ENCODE assay signal across 32 cellular contexts in the genomic region with DNA sequence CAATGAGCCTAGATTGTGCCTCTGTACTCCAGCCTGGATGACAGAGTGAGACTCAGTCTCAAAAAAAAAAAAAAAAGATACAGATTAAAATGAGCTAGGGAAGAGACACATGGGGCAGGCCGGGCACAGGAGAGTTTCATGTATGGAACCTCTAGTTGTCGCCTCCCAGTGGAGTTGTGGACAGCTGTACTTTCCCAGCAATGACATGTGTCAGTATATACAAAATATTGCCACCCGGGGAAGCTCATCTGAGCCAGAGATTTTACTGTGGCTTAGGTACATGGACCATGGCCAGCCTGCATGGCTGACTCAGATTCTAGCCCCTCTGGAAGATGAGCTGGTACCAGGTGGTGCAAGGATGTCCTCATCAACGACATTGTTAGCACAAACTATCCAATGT.
"Had no signal": no experiment of that assay in that cellular context is flagged by ENCODE, and none has a peak within 500 bp of the region (broad histone marks: within the 10 kb centered on the region; RNA-seq: fewer than 3 reads in every experiment).

No MANE protein-coding gene starts in this region.

- DNase-seq: activated CD4-positive, alpha-beta T cell treated with anti-CD3 and anti-CD28 coated beads for 48 hours; activated CD4-positive, alpha-beta T cell treated with anti-CD3 and anti-CD28 coated beads, Interleukin-2, amount 50 U/mL, for 48 hours; activated CD8-positive, alpha-beta memory T cell treated with anti-CD3 and anti-CD28 coated beads, Interleukin-2, amount 50 U/mL, for 48 hours; activated gamma-delta T cell treated with Interleukin-2 at 50 U/mL for 16 hours; activated T-cell treated with anti-CD3 and anti-CD28 coated beads, Interleukin-2, amount 50 U/mL, for 24 hours; endodermal cell; foreskin fibroblast; head of caudate nucleus; hippocampal formation; left colon; midbrain; naive thymus-derived CD4-positive, alpha-beta T cell; pancreas; retina; small intestine; stimulated activated CD4-positive, alpha-beta T cell treated with anti-CD3 and anti-CD28 coated beads, Interleukin-4, amount 100 ng/mL, for 24 hours; T-helper 9 cell; tibial artery; uterus; WERI-Rb-1 had no signal

- H3K36me3 Mint-ChIP-seq: activated naive CD4-positive, alpha-beta T cell treated with anti-CD3 and anti-CD28 coated beads, Interleukin-2, amount 50 U/mL, for 24 hours; naive thymus-derived CD4-positive, alpha-beta T cell; stimulated activated memory B cell treated with anti-CD40 and anti-IgM and Interleukin-4, amounts not matched to agents 10 μg/mL and 1 μg/mL and 100 μg/mL, for 72 hours had no signal

- H3K27ac ChIP-seq: pancreas, prostate gland, suprapubic skin, tibial artery, uterus, WERI-Rb-1 had no signal

- H3K4me1 Mint-ChIP-seq: activated naive CD4-positive, alpha-beta T cell treated with anti-CD3 and anti-CD28 coated beads, Interleukin-2, amount 50 U/mL, for 24 hours; activated T-helper 17 cell treated with anti-CD3 and anti-CD28 coated beads, Interleukin-2, amount 50 U/mL, for 72 hours; central memory CD8-positive, alpha-beta T cell; endodermal cell; stimulated activated memory B cell treated with anti-CD40 and anti-IgM and Interleukin-4, amounts not matched to agents 10 μg/mL and 1 μg/mL and 100 μg/mL, for 72 hours had no signal

- H3K4me3 Mint-ChIP-seq: activated naive CD4-positive, alpha-beta T cell treated with anti-CD3 and anti-CD28 coated beads, Interleukin-2, amount 50 U/mL, for 24 hours; activated T-cell treated with anti-CD3 and anti-CD28 coated beads, Interleukin-2, amount 50 U/mL, for 24 hours; activated T-helper 17 cell treated with anti-CD3 and anti-CD28 coated beads, Interleukin-2, amount 50 U/mL, for 72 hours; central memory CD8-positive, alpha-beta T cell; dendritic cell treated with granulocyte-macrophage colony-stimulating factor and Interleukin-4, amounts not matched to agents 40 ng/mL and 50 ng/mL, for 4 days; endodermal cell; naive thymus-derived CD4-positive, alpha-beta T cell; stimulated activated memory B cell treated with anti-CD40 and anti-IgM and Interleukin-4, amounts not matched to agents 10 μg/mL and 1 μg/mL and 100 μg/mL, for 72 hours had no signal

- H3K4me3 ChIP-seq: pancreas, prostate gland, suprapubic skin, tibial artery, uterus had no signal

- ATAC-seq: activated CD4-positive, CD25-positive, alpha-beta regulatory T cell treated with anti-CD3 and anti-CD28 coated beads, Interleukin-2, amount 50 U/mL, for 24 hours; activated T-helper 17 cell treated with anti-CD3 and anti-CD28 coated beads, Interleukin-2, amount 50 U/mL, for 72 hours; esophagus mucosa; left colon; naive thymus-derived CD4-positive, alpha-beta T cell; pancreas; sciatic nerve; stimulated activated memory B cell treated with anti-CD40 and anti-IgM and Interleukin-4, amounts not matched to agents 10 μg/mL and 1 μg/mL and 100 μg/mL, for 72 hours had no signal

- H3K27me3 ChIP-seq: pancreas, suprapubic skin, uterus had no signal

- H3K27ac Mint-ChIP-seq: activated naive CD4-positive, alpha-beta T cell treated with anti-CD3 and anti-CD28 coated beads, Interleukin-2, amount 50 U/mL, for 24 hours; activated T-cell treated with anti-CD3 and anti-CD28 coated beads, Interleukin-2, amount 50 U/mL, for 24 hours; activated T-helper 17 cell treated with anti-CD3 and anti-CD28 coated beads, Interleukin-2, amount 50 U/mL, for 72 hours; dendritic cell treated with granulocyte-macrophage colony-stimulating factor and Interleukin-4, amounts not matched to agents 40 ng/mL and 50 ng/mL, for 4 days; endodermal cell; naive thymus-derived CD4-positive, alpha-beta T cell; stimulated activated memory B cell treated with anti-CD40 and anti-IgM and Interleukin-4, amounts not matched to agents 10 μg/mL and 1 μg/mL and 100 μg/mL, for 72 hours had no signal

- H3K36me3 ChIP-seq: pancreas, prostate gland, suprapubic skin, tibial artery, uterus, WERI-Rb-1 had no signal

- H3K4me1 ChIP-seq: pancreas, prostate gland, suprapubic skin, tibial artery, uterus had no signal

- H3K9me3 ChIP-seq: pancreas, prostate gland, suprapubic skin, tibial artery, uterus had no signal

- H3K9me3 Mint-ChIP-seq: activated naive CD4-positive, alpha-beta T cell treated with anti-CD3 and anti-CD28 coated beads, Interleukin-2, amount 50 U/mL, for 24 hours; activated T-cell treated with anti-CD3 and anti-CD28 coated beads, Interleukin-2, amount 50 U/mL, for 24 hours; activated T-helper 17 cell treated with anti-CD3 and anti-CD28 coated beads, Interleukin-2, amount 50 U/mL, for 72 hours; central memory CD8-positive, alpha-beta T cell; dendritic cell treated with granulocyte-macrophage colony-stimulating factor and Interleukin-4, amounts not matched to agents 40 ng/mL and 50 ng/mL, for 4 days; endodermal cell; naive thymus-derived CD4-positive, alpha-beta T cell; stimulated activated memory B cell treated with anti-CD40 and anti-IgM and Interleukin-4, amounts not matched to agents 10 μg/mL and 1 μg/mL and 100 μg/mL, for 72 hours had no signal

- H3K27me3 Mint-ChIP-seq: activated naive CD4-positive, alpha-beta T cell treated with anti-CD3 and anti-CD28 coated beads, Interleukin-2, amount 50 U/mL, for 24 hours; activated T-cell treated with anti-CD3 and anti-CD28 coated beads, Interleukin-2, amount 50 U/mL, for 24 hours; activated T-helper 17 cell treated with anti-CD3 and anti-CD28 coated beads, Interleukin-2, amount 50 U/mL, for 72 hours had no signal

- FAIRE-seq: bronchial epithelial cell, keratinocyte had no signal
